Comparison of ENCODE assay signal across 22 cellular contexts in genomic region chr6:46356543-46356942, GRCh38.
"Had no signal": no experiment of that assay in that cellular context is flagged by ENCODE, and none has a peak within 500 bp of the region (broad histone marks: within the 10 kb centered on the region; RNA-seq: fewer than 3 reads in every experiment).

No MANE protein-coding gene starts in this region.

- H3K4me1 ChIP-seq: body of pancreas, left lung had no signal

- ATAC-seq: activated CD4-positive, alpha-beta T cell treated with anti-CD3 and anti-CD28 coated beads for 36 hours; activated T-cell treated with anti-CD3 and anti-CD28 coated beads, Interleukin-2, amount 50 U/mL, for 4 hours; body of pancreas; gastrocnemius medialis; left lung; natural killer cell had no signal

- H3K9me3 ChIP-seq: body of pancreas, esophagus squamous epithelium, gastrocnemius medialis, left lung, thoracic aorta, upper lobe of left lung had no signal

- H3K36me3 ChIP-seq: cardiac muscle cell, esophagus squamous epithelium, gastrocnemius medialis, left lung, thoracic aorta, upper lobe of left lung had no signal

- H3K27ac ChIP-seq: cardiac muscle cell, esophagus squamous epithelium, gastrocnemius medialis, left lung, thoracic aorta, upper lobe of left lung had no signal

- H3K27me3 ChIP-seq: body of pancreas, cardiac muscle cell, esophagus squamous epithelium, gastrocnemius medialis, left lung, upper lobe of left lung had no signal

- DNase-seq: activated B cell treated with CpG ODN at 0.5 μM for 24 hours; activated CD4-positive, alpha-beta T cell treated with anti-CD3 and anti-CD28 coated beads for 36 hours; activated CD4-positive, alpha-beta T cell treated with anti-CD3 and anti-CD28 coated beads, Interleukin-2, amount 50 U/mL, for 48 hours; activated CD8-positive, alpha-beta memory T cell treated with anti-CD3 and anti-CD28 coated beads, Interleukin-2, amount 50 U/mL, for 48 hours; activated naive CD4-positive, alpha-beta T cell; activated T-cell treated with anti-CD3 and anti-CD28 coated beads, Interleukin-2, amount 50 U/mL, for 4 hours; body of pancreas; cortex of kidney; endodermal cell; esophagus squamous epithelium; gastrocnemius medialis; hippocampal formation; kidney glomerular epithelial cell; left lung; natural killer cell; retina; stimulated activated CD4-positive, alpha-beta T cell treated with anti-CD3 and anti-CD28 coated beads, Interleukin-2, amount 100 ng/mL, for 48 hours; stimulated activated CD8-positive, alpha-beta memory T cell treated with anti-CD3 and anti-CD28 coated beads, Interleukin-4, amount 100 ng/mL, for 48 hours; stimulated activated naive CD4-positive, alpha-beta T cell treated with Interleukin-2 at 50 U/mL for 16 hours; upper lobe of left lung had no signal

- H3K4me3 ChIP-seq: body of pancreas, cardiac muscle cell, esophagus squamous epithelium, gastrocnemius medialis, left lung, thoracic aorta, upper lobe of left lung had no signal
